ENCODE assay signal across 7 cellular contexts in genomic region chr2:239409976-239410375, GRCh38.
"Had no signal": no experiment of that assay in that cellular context is flagged by ENCODE, and none has a peak within 500 bp of the region (broad histone marks: within the 10 kb centered on the region; RNA-seq: fewer than 3 reads in every experiment).

No MANE protein-coding gene starts in this region.

- H3K4me1 ChIP-seq: HAP-1 had no signal

- H3K36me3 ChIP-seq: HAP-1 had no signal

- ATAC-seq: GM23338, HCT116, HepG2 had no signal

- H3K4me3 Mint-ChIP-seq: GM23338, HFFc6, IgD-negative memory B cell had no signal

- H3K9me3 ChIP-seq: HAP-1 had no signal

- H2AFZ ChIP-seq: GM23338 had no signal

- H3K27ac ChIP-seq: HL-60 had no signal

- H3K4me3 ChIP-seq: GM23338, HAP-1 had no signal

- DNase-seq: HFFc6 had no signal

- H3K4me2 ChIP-seq: GM23338 had no signal

- H3K4me1 Mint-ChIP-seq: IgD-negative memory B cell had no signal

- H3K27ac Mint-ChIP-seq: GM23338, HFFc6 had no signal
